21 cellular contexts compared by ENCODE assay signal in genomic region chr19:56980864-56981263, GRCh38.
"Had no signal": no experiment of that assay in that cellular context is flagged by ENCODE, and none has a peak within 500 bp of the region (broad histone marks: within the 10 kb centered on the region; RNA-seq: fewer than 3 reads in every experiment).

No MANE protein-coding gene starts in this region.

- H3K27ac Mint-ChIP-seq: mesothelial cell of epicardium; naive B cell; natural killer cell treated with Interleukin-12 subunit alpha and Interleukin-12 subunit beta and Interleukin-15 and Interleukin-18, amount 100 ng/mL, for 72 hours; neural progenitor cell; stimulated activated naive B cell treated with anti-CD40 and anti-IgM and Interleukin-4, amounts not matched to agents 10 μg/mL and 1 μg/mL and 100 μg/mL, for 72 hours; stimulated activated naive CD8-positive, alpha-beta T cell treated with anti-CD3 and anti-CD28 coated beads, Interleukin-15, Interleukin-2, amounts not matched to agents 100 ng/mL and 50 ng/mL, for 24 hours had no signal

- H3K27me3 Mint-ChIP-seq: natural killer cell treated with Interleukin-12 subunit alpha and Interleukin-12 subunit beta and Interleukin-15 and Interleukin-18, amount 100 ng/mL, for 72 hours; stimulated activated naive B cell treated with anti-CD40 and anti-IgM and Interleukin-4, amounts not matched to agents 10 μg/mL and 1 μg/mL and 100 μg/mL, for 72 hours; stimulated activated naive CD8-positive, alpha-beta T cell treated with anti-CD3 and anti-CD28 coated beads, Interleukin-15, Interleukin-2, amounts not matched to agents 100 ng/mL and 50 ng/mL, for 24 hours had no signal

- H3K9me3 ChIP-seq: gastrocnemius medialis, prostate gland, upper lobe of right lung, vagina had no signal

- H3K27me3 ChIP-seq: gastrocnemius medialis, neural progenitor cell, right atrium auricular region, transverse colon, upper lobe of right lung, vagina had no signal

- H3K4me1 ChIP-seq: gastrocnemius medialis, left lung, neural progenitor cell, parathyroid adenoma, prostate gland, right atrium auricular region, spleen, transverse colon, upper lobe of right lung, vagina had no signal

- H3K4me1 Mint-ChIP-seq: mesothelial cell of epicardium; naive B cell; neural progenitor cell; stimulated activated naive B cell treated with anti-CD40 and anti-IgM and Interleukin-4, amounts not matched to agents 10 μg/mL and 1 μg/mL and 100 μg/mL, for 72 hours had no signal

- H3K27ac ChIP-seq: gastrocnemius medialis, left lung, neural progenitor cell, parathyroid adenoma, prostate gland, right atrium auricular region, skin epidermis, spleen, transverse colon, upper lobe of right lung, vagina had no signal

- H3K36me3 Mint-ChIP-seq: stimulated activated naive B cell treated with anti-CD40 and anti-IgM and Interleukin-4, amounts not matched to agents 10 μg/mL and 1 μg/mL and 100 μg/mL, for 72 hours had no signal

- H3K4me3 Mint-ChIP-seq: mesothelial cell of epicardium; naive B cell; natural killer cell treated with Interleukin-12 subunit alpha and Interleukin-12 subunit beta and Interleukin-15 and Interleukin-18, amount 100 ng/mL, for 72 hours; neural progenitor cell; stimulated activated naive B cell treated with anti-CD40 and anti-IgM and Interleukin-4, amounts not matched to agents 10 μg/mL and 1 μg/mL and 100 μg/mL, for 72 hours; stimulated activated naive CD8-positive, alpha-beta T cell treated with anti-CD3 and anti-CD28 coated beads, Interleukin-15, Interleukin-2, amounts not matched to agents 100 ng/mL and 50 ng/mL, for 24 hours had no signal

- H3K36me3 ChIP-seq: gastrocnemius medialis, left lung, neural progenitor cell, prostate gland, right atrium auricular region, spleen, transverse colon, upper lobe of right lung, vagina had no signal

- H3K4me3 ChIP-seq: dorsolateral prefrontal cortex, gastrocnemius medialis, left lung, mucosa of descending colon, neural progenitor cell, prostate gland, right atrium auricular region, skin epidermis, spleen, transverse colon, upper lobe of right lung, vagina had no signal

- ATAC-seq: gastrocnemius medialis; left lung; mucosa of descending colon; natural killer cell treated with Interleukin-12 subunit alpha and Interleukin-12 subunit beta and Interleukin-15 and Interleukin-18, amount 100 ng/mL, for 72 hours; stimulated activated naive B cell treated with anti-CD40 and anti-IgM and Interleukin-4, amounts not matched to agents 10 μg/mL and 1 μg/mL and 100 μg/mL, for 72 hours; upper lobe of right lung had no signal

- DNase-seq: dorsolateral prefrontal cortex; effector CD4-positive, alpha-beta T cell; gastrocnemius medialis; left lung; mesenchymal stem cell; mucosa of descending colon; naive B cell; spleen; stimulated activated CD4-positive, alpha-beta T cell treated with anti-CD3 and anti-CD28 coated beads, Interleukin-4, amount 100 ng/mL, for 4 hours; stimulated activated naive B cell treated with anti-CD40 and anti-IgM and Interleukin-4, amounts not matched to agents 10 μg/mL and 1 μg/mL and 100 μg/mL, for 72 hours; transverse colon; upper lobe of right lung had no signal
